1 cellular context compared by ENCODE assay signal in the genomic region with DNA sequence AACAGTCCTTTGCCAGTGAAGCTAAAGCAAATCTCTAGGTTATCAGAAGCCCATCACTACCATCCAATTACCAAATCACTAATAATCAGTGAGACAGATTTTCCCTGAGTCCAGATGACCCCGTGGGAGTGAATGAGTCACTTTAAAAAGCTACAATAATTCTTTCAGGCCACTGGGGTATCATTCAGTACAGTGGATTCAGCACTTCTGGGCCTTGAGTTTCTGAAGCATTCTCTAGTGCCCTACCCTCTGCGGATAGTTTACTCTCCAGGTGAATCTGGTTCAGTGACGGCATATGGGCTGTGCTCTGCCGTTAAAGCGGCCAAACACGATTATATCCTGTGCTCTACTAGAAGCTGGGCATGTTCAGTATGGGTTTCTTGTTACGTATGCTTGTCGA.
TF ChIP-seq lines count a peak whose summit lies in the region.

No MANE protein-coding gene starts in this region.

TF ChIP-seq in WTC11, 78 proteins besides CTCF, POLR2A, EP300 and RAD21 (continued from another document):
- TF ChIP-seq, protein P1, sequence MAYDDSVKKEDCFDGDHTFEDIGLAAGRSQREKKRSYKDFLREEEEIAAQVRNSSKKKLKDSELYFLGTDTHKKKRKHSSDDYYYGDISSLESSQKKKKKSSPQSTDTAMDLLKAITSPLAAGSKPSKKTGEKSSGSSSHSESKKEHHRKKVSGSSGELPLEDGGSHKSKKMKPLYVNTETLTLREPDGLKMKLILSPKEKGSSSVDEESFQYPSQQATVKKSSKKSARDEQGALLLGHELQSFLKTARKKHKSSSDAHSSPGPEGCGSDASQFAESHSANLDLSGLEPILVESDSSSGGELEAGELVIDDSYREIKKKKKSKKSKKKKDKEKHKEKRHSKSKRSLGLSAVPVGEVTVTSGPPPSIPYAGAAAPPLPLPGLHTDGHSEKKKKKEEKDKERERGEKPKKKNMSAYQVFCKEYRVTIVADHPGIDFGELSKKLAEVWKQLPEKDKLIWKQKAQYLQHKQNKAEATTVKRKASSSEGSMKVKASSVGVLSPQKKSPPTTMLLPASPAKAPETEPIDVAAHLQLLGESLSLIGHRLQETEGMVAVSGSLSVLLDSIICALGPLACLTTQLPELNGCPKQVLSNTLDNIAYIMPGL (CRISPR knock-in tag; IDR thresholded peaks at IDR 0.05), result no peak
- TF ChIP-seq, protein P2, sequence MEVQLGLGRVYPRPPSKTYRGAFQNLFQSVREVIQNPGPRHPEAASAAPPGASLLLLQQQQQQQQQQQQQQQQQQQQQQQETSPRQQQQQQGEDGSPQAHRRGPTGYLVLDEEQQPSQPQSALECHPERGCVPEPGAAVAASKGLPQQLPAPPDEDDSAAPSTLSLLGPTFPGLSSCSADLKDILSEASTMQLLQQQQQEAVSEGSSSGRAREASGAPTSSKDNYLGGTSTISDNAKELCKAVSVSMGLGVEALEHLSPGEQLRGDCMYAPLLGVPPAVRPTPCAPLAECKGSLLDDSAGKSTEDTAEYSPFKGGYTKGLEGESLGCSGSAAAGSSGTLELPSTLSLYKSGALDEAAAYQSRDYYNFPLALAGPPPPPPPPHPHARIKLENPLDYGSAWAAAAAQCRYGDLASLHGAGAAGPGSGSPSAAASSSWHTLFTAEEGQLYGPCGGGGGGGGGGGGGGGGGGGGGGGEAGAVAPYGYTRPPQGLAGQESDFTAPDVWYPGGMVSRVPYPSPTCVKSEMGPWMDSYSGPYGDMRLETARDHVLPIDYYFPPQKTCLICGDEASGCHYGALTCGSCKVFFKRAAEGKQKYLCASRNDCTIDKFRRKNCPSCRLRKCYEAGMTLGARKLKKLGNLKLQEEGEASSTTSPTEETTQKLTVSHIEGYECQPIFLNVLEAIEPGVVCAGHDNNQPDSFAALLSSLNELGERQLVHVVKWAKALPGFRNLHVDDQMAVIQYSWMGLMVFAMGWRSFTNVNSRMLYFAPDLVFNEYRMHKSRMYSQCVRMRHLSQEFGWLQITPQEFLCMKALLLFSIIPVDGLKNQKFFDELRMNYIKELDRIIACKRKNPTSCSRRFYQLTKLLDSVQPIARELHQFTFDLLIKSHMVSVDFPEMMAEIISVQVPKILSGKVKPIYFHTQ (CRISPR knock-in tag; IDR thresholded peaks at IDR 0.05), result no peak
